ENCODE assay signal across 7 cellular contexts in genomic region chr6:15628499-15629131, GRCh38. TPM values are rescaled to one million over a fixed set of nuclear protein-coding genes. Genes with fewer than 3 reads are reported as not detected.
DNase-seq lines count a peak whose midpoint lies in the region; ATAC-seq lines count a peak whose summit lies in the region.

No MANE protein-coding gene starts in this region.

- peaks cover 26% of the 10 kb centered on the region for H3K4me1 Mint-ChIP-seq in activated CD4-positive, alpha-beta memory T cell treated with anti-CD3 and anti-CD28 coated beads, Interleukin-2, amount 10 ng/mL, durations not matched to agents 7 days and 5 days

- no peaks in the 10 kb centered on the region for H3K9me3 Mint-ChIP-seq in activated CD4-positive, alpha-beta memory T cell treated with anti-CD3 and anti-CD28 coated beads, Interleukin-2, amount 10 ng/mL, durations not matched to agents 7 days and 5 days

- peak; percentile 49 for DNase-seq in activated CD4-positive, alpha-beta memory T cell treated with anti-CD3 and anti-CD28 coated beads, Interleukin-2, amount 10 ng/mL, durations not matched to agents 7 days and 5 days
- DNase-seq in foreskin melanocyte (peak; percentile 87), NCI-H1105 (lab: John Stamatoyannopoulos, UW) (no peak), COR-L47 (lab: John Stamatoyannopoulos, UW) (no peak)
- peak; percentile 25 to 62 for DNase-seq in stimulated activated CD8-positive, alpha-beta memory T cell treated with anti-CD3 and anti-CD28 coated beads, Interleukin-7, amount 100 ng/mL, for 48 hours (ENCODE audit: extremely low read depth in 1 of 2, low read depth in 1 of 2)

- ATAC-seq in HG03442 (IDR thresholded peaks at IDR 0.05; ENCODE audit: unreplicated experiment), result peak; percentile 65
- ATAC-seq in GM21423 (IDR thresholded peaks at IDR 0.05; ENCODE audit: unreplicated experiment), result no peak

- CTCF ChIA-PET in activated CD4-positive, alpha-beta memory T cell treated with anti-CD3 and anti-CD28 coated beads, Interleukin-2, amount 10 ng/mL, durations not matched to agents 7 days and 5 days (lab: Charles Lee), result no interaction called here

- peaks cover 22% of the 10 kb centered on the region for H3K36me3 Mint-ChIP-seq in activated CD4-positive, alpha-beta memory T cell treated with anti-CD3 and anti-CD28 coated beads, Interleukin-2, amount 10 ng/mL, durations not matched to agents 7 days and 5 days (ENCODE audit: low read depth)

- POLR2A ChIA-PET in activated CD4-positive, alpha-beta memory T cell treated with anti-CD3 and anti-CD28 coated beads, Interleukin-2, amount 10 ng/mL, durations not matched to agents 7 days and 5 days (lab: Charles Lee), result no interaction called here

- no peak overlapping the region for H3K27ac Mint-ChIP-seq in activated CD4-positive, alpha-beta memory T cell treated with anti-CD3 and anti-CD28 coated beads, Interleukin-2, amount 10 ng/mL, durations not matched to agents 7 days and 5 days

- no peak overlapping the region for H3K4me3 Mint-ChIP-seq in activated CD4-positive, alpha-beta memory T cell treated with anti-CD3 and anti-CD28 coated beads, Interleukin-2, amount 10 ng/mL, durations not matched to agents 7 days and 5 days

- H3K27me3 Mint-ChIP-seq in activated CD4-positive, alpha-beta memory T cell treated with anti-CD3 and anti-CD28 coated beads, Interleukin-2, amount 10 ng/mL, durations not matched to agents 7 days and 5 days, result no peaks in the 10 kb centered on the region

RNA-seq across cellular contexts. Expression of gene DTNBP1, which starts 34.2 kb away (rescaled TPM):
- total RNA-seq in activated CD4-positive, alpha-beta memory T cell treated with anti-CD3 and anti-CD28 coated beads, Interleukin-2, amount 10 ng/mL, durations not matched to agents 7 days and 5 days, result 10 to 100 TPM; 26.5 to 27.9 TPM

Comparison
In these comparisons a context has a peak if more than half of its experiments do, and no peak if none do; other contexts are left out.
1. DNase-seq: peak in activated CD4-positive, alpha-beta memory T cell treated with anti-CD3 and anti-CD28 coated beads, Interleukin-2, amount 10 ng/mL, durations not matched to agents 7 days and 5 days (single experiment), foreskin melanocyte (single experiment) and stimulated activated CD8-positive, alpha-beta memory T cell treated with anti-CD3 and anti-CD28 coated beads, Interleukin-7, amount 100 ng/mL, for 48 hours (2 of 2); none in NCI-H1105 (single experiment) and COR-L47 (single experiment).